Comparison of ENCODE assay signal across 30 cellular contexts in the genomic region with DNA sequence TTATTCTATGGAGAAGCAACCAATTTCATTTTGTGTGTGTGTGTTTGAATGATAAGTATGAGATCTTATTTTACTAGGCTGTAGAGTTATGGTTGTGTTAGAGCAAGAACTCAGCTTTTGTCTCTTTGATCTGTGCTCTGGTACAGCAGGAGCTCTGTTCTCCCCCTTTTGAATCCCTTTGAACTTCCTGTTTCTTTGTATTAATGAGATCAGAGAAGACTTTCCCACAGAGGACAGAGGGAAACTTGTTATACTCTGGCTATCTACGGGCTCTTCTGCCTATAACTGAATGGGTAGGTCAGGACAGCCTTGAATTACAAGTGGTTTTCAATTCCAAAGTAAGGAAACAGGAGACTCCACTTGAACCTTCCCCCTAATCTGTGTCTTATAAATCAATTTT.
"Had no signal": no experiment of that assay in that cellular context is flagged by ENCODE, and none has a peak within 500 bp of the region (broad histone marks: within the 10 kb centered on the region; RNA-seq: fewer than 3 reads in every experiment).

No MANE protein-coding gene starts in this region.

- H3K36me3 Mint-ChIP-seq: activated naive CD4-positive, alpha-beta T cell treated with anti-CD3 and anti-CD28 coated beads, Interleukin-2, amount 10 ng/mL, durations not matched to agents 7 days and 5 days; activated naive CD8-positive, alpha-beta T cell treated with anti-CD3 and anti-CD28 coated beads, Interleukin-2, amount 10 ng/mL, durations not matched to agents 7 days and 5 days; mesothelial cell of epicardium; naive B cell; stimulated activated naive B cell treated with anti-CD40 and anti-IgM and Interleukin-4, amounts not matched to agents 10 μg/mL and 1 μg/mL and 100 μg/mL, for 72 hours had no signal

- H3K4me3 Mint-ChIP-seq: activated naive CD4-positive, alpha-beta T cell treated with anti-CD3 and anti-CD28 coated beads, Interleukin-2, amount 10 ng/mL, durations not matched to agents 7 days and 5 days; activated naive CD8-positive, alpha-beta T cell treated with anti-CD3 and anti-CD28 coated beads, Interleukin-2, amount 10 ng/mL, durations not matched to agents 7 days and 5 days; activated T-helper 1 cell treated with anti-CD3 and anti-CD28 coated beads, Interleukin-12 subunit alpha, Interleukin-12 subunit beta, Interleukin-2, Interleukin-4 antibody, amounts not matched to agents 30 ng/mL and 10 ng/mL and 1 ng/mL, durations not matched to agents 14 hours and 24 hours and 36 hours; effector memory CD8-positive, alpha-beta T cell; mesothelial cell of epicardium; naive B cell; nephron progenitor cell; stimulated activated naive B cell treated with anti-CD40 and anti-IgM and Interleukin-4, amounts not matched to agents 10 μg/mL and 1 μg/mL and 100 μg/mL, for 72 hours had no signal

- H3K27ac ChIP-seq: heart right ventricle, left ventricle myocardium inferior, parathyroid adenoma, suprapubic skin, tibial artery, upper lobe of right lung, WERI-Rb-1 had no signal

- H3K4me1 ChIP-seq: heart right ventricle, left ventricle myocardium inferior, parathyroid adenoma, suprapubic skin, tibial artery, upper lobe of right lung had no signal

- H3K79me2 ChIP-seq: parathyroid adenoma had no signal

- H3K36me3 ChIP-seq: heart right ventricle, left ventricle myocardium inferior, suprapubic skin, tibial artery, upper lobe of right lung, WERI-Rb-1 had no signal

- H3K9me3 ChIP-seq: left ventricle myocardium inferior, suprapubic skin, tibial artery, upper lobe of right lung had no signal

- H3K9ac ChIP-seq: parathyroid adenoma had no signal

- H3K27me3 ChIP-seq: heart right ventricle, suprapubic skin, tibial artery, upper lobe of right lung had no signal

- H2AFZ ChIP-seq: parathyroid adenoma had no signal

- H3K4me3 ChIP-seq: heart right ventricle, left ventricle myocardium inferior, lung, suprapubic skin, tibial artery, upper lobe of right lung had no signal

- H3K27me3 Mint-ChIP-seq: activated naive CD4-positive, alpha-beta T cell treated with anti-CD3 and anti-CD28 coated beads, Interleukin-2, amount 10 ng/mL, durations not matched to agents 7 days and 5 days; activated naive CD8-positive, alpha-beta T cell treated with anti-CD3 and anti-CD28 coated beads, Interleukin-2, amount 10 ng/mL, durations not matched to agents 7 days and 5 days; effector memory CD8-positive, alpha-beta T cell; naive B cell; stimulated activated naive B cell treated with anti-CD40 and anti-IgM and Interleukin-4, amounts not matched to agents 10 μg/mL and 1 μg/mL and 100 μg/mL, for 72 hours had no signal

- H3K4me1 Mint-ChIP-seq: activated naive CD4-positive, alpha-beta T cell treated with anti-CD3 and anti-CD28 coated beads, Interleukin-2, amount 10 ng/mL, durations not matched to agents 7 days and 5 days; activated naive CD8-positive, alpha-beta T cell treated with anti-CD3 and anti-CD28 coated beads, Interleukin-2, amount 10 ng/mL, durations not matched to agents 7 days and 5 days; naive B cell; stimulated activated naive B cell treated with anti-CD40 and anti-IgM and Interleukin-4, amounts not matched to agents 10 μg/mL and 1 μg/mL and 100 μg/mL, for 72 hours had no signal

- H3K9me3 Mint-ChIP-seq: activated T-helper 1 cell treated with anti-CD3 and anti-CD28 coated beads, Interleukin-12 subunit alpha, Interleukin-12 subunit beta, Interleukin-2, Interleukin-4 antibody, amounts not matched to agents 30 ng/mL and 10 ng/mL and 1 ng/mL, durations not matched to agents 14 hours and 24 hours and 36 hours; naive B cell; nephron progenitor cell had no signal

- H3K27ac Mint-ChIP-seq: activated naive CD4-positive, alpha-beta T cell treated with anti-CD3 and anti-CD28 coated beads, Interleukin-2, amount 10 ng/mL, durations not matched to agents 7 days and 5 days; activated naive CD8-positive, alpha-beta T cell treated with anti-CD3 and anti-CD28 coated beads, Interleukin-2, amount 10 ng/mL, durations not matched to agents 7 days and 5 days; activated T-helper 1 cell treated with anti-CD3 and anti-CD28 coated beads, Interleukin-12 subunit alpha, Interleukin-12 subunit beta, Interleukin-2, Interleukin-4 antibody, amounts not matched to agents 30 ng/mL and 10 ng/mL and 1 ng/mL, durations not matched to agents 14 hours and 24 hours and 36 hours; effector memory CD8-positive, alpha-beta T cell; mesothelial cell of epicardium; naive B cell; nephron progenitor cell; stimulated activated naive B cell treated with anti-CD40 and anti-IgM and Interleukin-4, amounts not matched to agents 10 μg/mL and 1 μg/mL and 100 μg/mL, for 72 hours had no signal

- DNase-seq: activated CD4-positive, alpha-beta T cell treated with anti-CD3 and anti-CD28 coated beads for 48 hours; activated CD4-positive, alpha-beta T cell treated with anti-CD3 and anti-CD28 coated beads, Interleukin-2, amount 50 U/mL, for 48 hours; activated CD8-positive, alpha-beta memory T cell treated with anti-CD3 and anti-CD28 coated beads for 24 hours; activated CD8-positive, alpha-beta memory T cell treated with anti-CD3 and anti-CD28 coated beads, Interleukin-2, amount 50 U/mL, for 4 hours; activated effector memory CD4-positive, alpha-beta T cell treated with anti-CD3 and anti-CD28 coated beads, Interleukin-2, amount 50 U/mL, for 16 hours; activated naive CD4-positive, alpha-beta T cell treated with anti-CD3 and anti-CD28 coated beads, Interleukin-2, amount 10 ng/mL, durations not matched to agents 7 days and 5 days; activated naive CD8-positive, alpha-beta T cell treated with anti-CD3 and anti-CD28 coated beads, Interleukin-2, amount 10 ng/mL, durations not matched to agents 7 days and 5 days; activated T-cell treated with anti-CD3 and anti-CD28 coated beads, Interleukin-2, amount 50 U/mL, for 1 hour; amniotic stem cell; caudate nucleus; cortex of kidney; effector memory CD8-positive, alpha-beta T cell; foreskin fibroblast; heart right ventricle; left ventricle myocardium inferior; naive B cell; nephron progenitor cell; occipital lobe; right cardiac atrium; stimulated activated CD4-positive, alpha-beta T cell treated with anti-CD3 and anti-CD28 coated beads, Interleukin-15, amount 100 ng/mL, for 24 hours; stimulated activated CD4-positive, alpha-beta T cell treated with anti-CD3 and anti-CD28 coated beads, Interleukin-2, amount 100 ng/mL, for 24 hours; stimulated activated naive B cell treated with anti-CD40 and anti-IgM and Interleukin-4, amounts not matched to agents 10 μg/mL and 1 μg/mL and 100 μg/mL, for 72 hours; tibial artery; upper lobe of right lung; WERI-Rb-1 had no signal
